In genomic region chr4:3470244-3471097, GRCh38 we compare ENCODE assay signal across 1 cellular context.
A peak's percentile ranks its signal among the peaks of the same experiment; 100 is the strongest.
TF ChIP-seq lines count a peak whose summit lies in the region.

No MANE protein-coding gene starts in this region.

TF ChIP-seq in K562, 482 proteins besides CTCF, POLR2A, EP300 and RAD21:
- TF ChIP-seq NCOA1 (IDR thresholded peaks at IDR 0.05; ENCODE audit: low read depth) (no peak), ELK1 (CRISPR knock-in tag; IDR thresholded peaks at IDR 0.05) (no peak), TAF9B (IDR thresholded peaks at IDR 0.05; ENCODE audit: partially characterized antibody) (no peak), MAX (CRISPR knock-in tag; IDR thresholded peaks at IDR 0.05) (no peak), SFPQ (IDR thresholded peaks at IDR 0.05; ENCODE audit: low read depth, low read length) (no peak), TRIM28 (IDR thresholded peaks at IDR 0.05) (no peak), MNT (conservative IDR thresholded peaks at IDR 0.05) (no peak), ZNF717 (CRISPR knock-in tag; IDR thresholded peaks at IDR 0.05) (no peak), PCBP1 (IDR thresholded peaks at IDR 0.05; ENCODE audit: low read depth, low read length, poor library complexity, severe bottlenecking) (no peak), BCOR (IDR thresholded peaks at IDR 0.05) (no peak), ZBTB40 (IDR thresholded peaks at IDR 0.05) (peak; percentile 91), ZBTB40 (CRISPR knock-in tag; IDR thresholded peaks at IDR 0.05) (peak; percentile 87), NFIC (IDR thresholded peaks at IDR 0.05) (peak; percentile 54), PYGO2 (tag; IDR thresholded peaks at IDR 0.05) (no peak)
